Comparison of ENCODE assay signal across 8 cellular contexts in genomic region chr5:26482817-26483375, GRCh38.
DNase-seq lines count a peak whose midpoint lies in the region; ATAC-seq, FAIRE-seq and TF ChIP-seq lines count a peak whose summit lies in the region.

No MANE protein-coding gene starts in this region.

- H3K9me3 Mint-ChIP-seq in WTC11, result peaks cover 17% of the 10 kb centered on the region
- H3K9me3 Mint-ChIP-seq in stimulated activated memory B cell treated with anti-CD40 and anti-IgM and Interleukin-4, amounts not matched to agents 10 μg/mL and 1 μg/mL and 100 μg/mL, for 72 hours, result no peaks in the 10 kb centered on the region

- TF ChIP-seq CTCF in AG09309 (IDR thresholded peaks at IDR 0.05; ENCODE audit: control insufficient read depth, insufficient read depth, low read depth, low read length, missing control alignments), result peak; percentile 19
- peak; percentile 48 for TF ChIP-seq CTCF in WTC11 (IDR thresholded peaks at IDR 0.05)
- peak; percentile 44 for TF ChIP-seq CTCF in kidney (IDR thresholded peaks at IDR 0.05; ENCODE audit: borderline replicate concordance, extremely low read depth, insufficient read depth)

- no peak for DNase-seq in AG09309 (ENCODE audit: low read depth)
- peak; percentile 30 for DNase-seq in GM23248
- DNase-seq in NCI-H2029 (lab: John Stamatoyannopoulos, UW), result peak; percentile 61
- peak; percentile 63 for DNase-seq in WTC11 (ENCODE audit: low spot score)
- no peak for DNase-seq in kidney

- no peaks in the 10 kb centered on the region for H3F3A ChIP-seq in GM23248 (ENCODE audit: insufficient read depth)

- no peaks in the 10 kb centered on the region for H4K20me1 ChIP-seq in GM23248 (ENCODE audit: insufficient read depth)

- in situ Hi-C loops in GM23248 (cut with MboI), result no loop called here

- H3K4me2 ChIP-seq in GM23248 (ENCODE audit: unreplicated experiment), result no peak overlapping the region

- H3K9ac ChIP-seq in GM23248 (no peak overlapping the region), kidney (ENCODE audit: low read length in 2 of 2) (peak overlapping the region in 1 of 2 donors; percentile 37)

- H3K9me2 ChIP-seq in GM23248 (ENCODE audit: insufficient read depth), result no peaks in the 10 kb centered on the region

- H3K9me3 ChIP-seq in GM23248 (ENCODE audit: low read depth) (no peaks in the 10 kb centered on the region), kidney (ENCODE audit: control insufficient read depth in 1 of 2, low read length in 2 of 2) (no peaks in the 10 kb centered on the region)

- H3K4me3 ChIP-seq in AG09309 (ENCODE audit: control insufficient read depth, low read depth, low read length) (no peak overlapping the region), GM23248 (no peak overlapping the region), kidney (ENCODE audit: low read length in 2 of 2) (peak overlapping the region; percentile 66 to 87)

- no peaks in the 10 kb centered on the region for H3K27me3 Mint-ChIP-seq in WTC11 (ENCODE audit: low read depth)
- H3K27me3 Mint-ChIP-seq in stimulated activated memory B cell treated with anti-CD40 and anti-IgM and Interleukin-4, amounts not matched to agents 10 μg/mL and 1 μg/mL and 100 μg/mL, for 72 hours, result no peaks in the 10 kb centered on the region

- H3K4me1 Mint-ChIP-seq in WTC11, result peaks cover 9% of the 10 kb centered on the region
- no peaks in the 10 kb centered on the region for H3K4me1 Mint-ChIP-seq in stimulated activated memory B cell treated with anti-CD40 and anti-IgM and Interleukin-4, amounts not matched to agents 10 μg/mL and 1 μg/mL and 100 μg/mL, for 72 hours

- no peak overlapping the region for H3K27ac ChIP-seq in GM23248
- H3K27ac ChIP-seq in kidney (ENCODE audit: low read depth in 2 of 2, low read length in 2 of 2), result no peak overlapping the region

- no peak for FAIRE-seq in kidney (lab: Jason Lieb, UNC)

- H3K4me1 ChIP-seq in GM23248 (ENCODE audit: insufficient read depth) (no peaks in the 10 kb centered on the region), kidney (ENCODE audit: control insufficient read depth in 1 of 2, insufficient read depth in 1 of 2, low read depth in 1 of 2, low read length in 2 of 2) (peaks cover 0 to 2% of the 10 kb centered on the region in 2 donors)

- H3K27me3 ChIP-seq in GM23248 (replicated peaks; ENCODE audit: insufficient read depth), result no peaks in the 10 kb centered on the region

- 14 to 21% methylated on average over 2 of the region's 2 CpGs for WGBS in GM23248 (ENCODE audit: low coverage in 1 of 2, low lambda C conversion rate in 2 of 2, missing lambda C conversion rate in 2 of 2), 2 experiments

- POLR2A ChIA-PET in WTC11 (lab: Charles Lee), result no interaction called here

- no peak overlapping the region for H2AFZ ChIP-seq in GM23248

- H3K36me3 Mint-ChIP-seq in WTC11, result peaks cover 13% of the 10 kb centered on the region; the same call in 1 of the 2 replicates
- H3K36me3 Mint-ChIP-seq in stimulated activated memory B cell treated with anti-CD40 and anti-IgM and Interleukin-4, amounts not matched to agents 10 μg/mL and 1 μg/mL and 100 μg/mL, for 72 hours, result no peaks in the 10 kb centered on the region

- H3K36me3 ChIP-seq in GM23248 (ENCODE audit: low read depth), result no peaks in the 10 kb centered on the region
- no peaks in the 10 kb centered on the region for H3K36me3 ChIP-seq in kidney (ENCODE audit: control insufficient read depth in 1 of 2, insufficient read depth in 2 of 2, low read length in 2 of 2)

- H3K79me2 ChIP-seq in GM23248 (ENCODE audit: insufficient read depth), result no peaks in the 10 kb centered on the region

- intact Hi-C loops in kidney (cut with DNase I), result no loop called here

- H3K27ac Mint-ChIP-seq in WTC11, result no peak overlapping the region
- no peak overlapping the region for H3K27ac Mint-ChIP-seq in stimulated activated memory B cell treated with anti-CD40 and anti-IgM and Interleukin-4, amounts not matched to agents 10 μg/mL and 1 μg/mL and 100 μg/mL, for 72 hours

- CTCF ChIA-PET in WTC11 (lab: Charles Lee), result no interaction called here

- no peak overlapping the region for H3K4me3 Mint-ChIP-seq in WTC11
- no peak overlapping the region for H3K4me3 Mint-ChIP-seq in stimulated activated memory B cell treated with anti-CD40 and anti-IgM and Interleukin-4, amounts not matched to agents 10 μg/mL and 1 μg/mL and 100 μg/mL, for 72 hours

- peak; percentile 93 for ATAC-seq in WTC11
- no peak for ATAC-seq in GM21447 (IDR thresholded peaks at IDR 0.05; ENCODE audit: unreplicated experiment)
- no peak for ATAC-seq in stimulated activated memory B cell treated with anti-CD40 and anti-IgM and Interleukin-4, amounts not matched to agents 10 μg/mL and 1 μg/mL and 100 μg/mL, for 72 hours
- ATAC-seq in GM18519 (IDR thresholded peaks at IDR 0.05; ENCODE audit: low FRiP score, unreplicated experiment), result no peak

TF ChIP-seq in WTC11, 78 proteins besides CTCF, POLR2A, EP300 and RAD21:
- TF ChIP-seq TEAD4 (CRISPR knock-in tag; IDR thresholded peaks at IDR 0.05), result no peak
- TF ChIP-seq ZNF281 (CRISPR knock-in tag; IDR thresholded peaks at IDR 0.05), result no peak
- peak; percentile 58; the same call in 1 of the 2 replicates for TF ChIP-seq ZNF396 (CRISPR knock-in tag; IDR thresholded peaks at IDR 0.05; ENCODE audit: borderline replicate concordance)
- no peak for TF ChIP-seq PRDM15 (CRISPR knock-in tag; IDR thresholded peaks at IDR 0.05)
- no peak for TF ChIP-seq ELF4 (CRISPR knock-in tag; IDR thresholded peaks at IDR 0.05; ENCODE audit: low read depth)
- no peak for TF ChIP-seq TCF7 (CRISPR knock-in tag; IDR thresholded peaks at IDR 0.05; ENCODE audit: low read depth)

Comparison
In these comparisons a context has a peak if more than half of its experiments do, and no peak if none do; other contexts are left out.
1. DNase-seq: peak in GM23248 (single experiment), NCI-H2029 (single experiment) and WTC11 (single experiment); none in AG09309 (single experiment) and kidney (single experiment).
2. H3K4me3 ChIP-seq: peak in kidney (2 of 2); none in AG09309 (single experiment) and GM23248 (single experiment).
3. Peak in every context shown above with its lines, with median percentiles within 50 percentile points of each other: CTCF ChIP-seq.